In genomic region chr9:129166962-129167557, GRCh38 we compare ENCODE assay signal across 8 cellular contexts. TPM values are rescaled to one million over a fixed set of nuclear protein-coding genes. Genes with fewer than 3 reads are reported as not detected.
DNase-seq lines count a peak whose midpoint lies in the region; ATAC-seq and TF ChIP-seq lines count a peak whose summit lies in the region.

No MANE protein-coding gene starts in this region.

- TF ChIP-seq CTCF in RWPE2 (IDR thresholded peaks at IDR 0.05; ENCODE audit: poor library complexity, severe bottlenecking) (no peak), coronary artery (IDR thresholded peaks at IDR 0.05) (no peak), lung (IDR thresholded peaks at IDR 0.05; ENCODE audit: control extremely low read depth, extremely low read depth) (no peak), type B pancreatic cell (conservative IDR thresholded peaks at IDR 0.05) (no peak)

- ATAC-seq in RWPE2 (ENCODE audit: low read depth) (peak; percentile 82), lung (ENCODE audit: insufficient read depth, low FRiP score) (peak; percentile 88), GM19463 (IDR thresholded peaks at IDR 0.05; ENCODE audit: unreplicated experiment) (no peak)

- H3K4me1 ChIP-seq in RWPE2 (ENCODE audit: insufficient read depth, poor library complexity, severe bottlenecking) = peaks cover 31% of the 10 kb centered on the region
- H3K4me1 ChIP-seq in lung (ENCODE audit: control insufficient read depth in 2 of 2, insufficient read depth in 2 of 2, low read length in 2 of 2) = peaks cover 0 to 12% of the 10 kb centered on the region in 2 donors

- DNase-seq in AML-193 (lab: John Stamatoyannopoulos, UW) (peak; percentile 60 to 68), HCEC 1CT (peak; percentile 80), RWPE2 (ENCODE audit: low spot score) (peak; percentile 89), coronary artery (ENCODE audit: low spot score) (peak; percentile 89), lung (ENCODE audit: low spot score) (peak; percentile 86), type B pancreatic cell (ENCODE audit: extremely low spot score, unreplicated experiment) (no peak), OCI-M2 (lab: John Stamatoyannopoulos, UW; ENCODE audit: unreplicated experiment) (no peak)

- H3K4me3 Mint-ChIP-seq in type B pancreatic cell = peak overlapping the region; percentile 74

- no peaks in the 10 kb centered on the region for H3K27me3 Mint-ChIP-seq in type B pancreatic cell

- peak overlapping the region; percentile 93 for H3K27ac Mint-ChIP-seq in type B pancreatic cell

- no peaks in the 10 kb centered on the region for H3K9me3 Mint-ChIP-seq in type B pancreatic cell

- H3K4me3 ChIP-seq in RWPE2 (ENCODE audit: severe bottlenecking) (peak overlapping the region; percentile 9), coronary artery (peak overlapping the region; percentile 62), lung (no peak overlapping the region)

- H3K27ac ChIP-seq in RWPE2 (ENCODE audit: poor library complexity, severe bottlenecking) (peak overlapping the region; percentile 93), coronary artery (peak overlapping the region; percentile 85 to 88), lung (ENCODE audit: low read depth in 1 of 2, low read length in 1 of 2) (peak overlapping the region; percentile 26 to 92)

- 0 to 2% methylated on average over 11 to 12 of the region's 12 CpGs for WGBS in lung, 2 donors

- H3K36me3 ChIP-seq in RWPE2 (ENCODE audit: low read depth) (no peaks in the 10 kb centered on the region), lung (ENCODE audit: control insufficient read depth in 2 of 2, insufficient read depth in 2 of 2, low read length in 2 of 2) (no peaks in the 10 kb centered on the region)

- H3K4me1 Mint-ChIP-seq in type B pancreatic cell (ENCODE audit: unreplicated experiment) = peaks cover 29% of the 10 kb centered on the region

- H3K36me3 Mint-ChIP-seq in type B pancreatic cell = no peaks in the 10 kb centered on the region

- H3K27me3 ChIP-seq in RWPE2 (ENCODE audit: insufficient read depth, poor library complexity, severe bottlenecking) (no peaks in the 10 kb centered on the region), lung (ENCODE audit: control insufficient read depth, insufficient read depth) (no peaks in the 10 kb centered on the region)

- peaks cover 2% of the 10 kb centered on the region for H3K9me3 ChIP-seq in RWPE2 (ENCODE audit: severe bottlenecking)
- H3K9me3 ChIP-seq in lung (ENCODE audit: control insufficient read depth in 2 of 2, insufficient read depth in 1 of 2, low read length in 1 of 2) = no peaks in the 10 kb centered on the region

RNA-seq across cellular contexts. Expression of gene IER5L, which starts 11.0 kb away (rescaled TPM):
- total RNA-seq in lung = 10 to 100 TPM; 23.5 to 24.7 TPM
- polyA plus RNA-seq in lung = 10 to 100 TPM; 12.6 to 31.5 TPM
- total RNA-seq in type B pancreatic cell (ENCODE audit: low replicate concordance) = 22.3 and 37.5 TPM in 2 replicates

RNA-seq across cellular contexts. Expression of gene PTPA, which starts 55.8 kb away (rescaled TPM):
- 100 to 1,000 TPM in 1 of 2 donors, 10 to 100 TPM in 1; 62.5 to 145 TPM for total RNA-seq in lung
- 100 to 1,000 TPM; 103 to 130 TPM for polyA plus RNA-seq in lung
- total RNA-seq in type B pancreatic cell (ENCODE audit: low replicate concordance) = 102 and 115 TPM in 2 replicates

RNA-seq across cellular contexts. Expression of gene CRAT, which starts 56.5 kb away (rescaled TPM):
- 10 to 100 TPM; 14.5 to 26.0 TPM for total RNA-seq in lung
- polyA plus RNA-seq in lung = 10 to 100 TPM; 10.4 to 18.6 TPM
- total RNA-seq in type B pancreatic cell (ENCODE audit: low replicate concordance) = 14.5 and 28.4 TPM in 2 replicates

Comparison
In these comparisons a context has a peak if more than half of its experiments do, and no peak if none do; other contexts are left out.
1. DNase-seq: peak in AML-193 (2 of 2), HCEC 1CT (single experiment), RWPE2 (single experiment), coronary artery (single experiment) and lung (single experiment); none in type B pancreatic cell (single experiment) and OCI-M2 (single experiment).
2. Peak in every context shown above with its lines, with median percentiles within 50 percentile points of each other: H3K27ac ChIP-seq.